Comparison of ENCODE assay signal across 33 cellular contexts in the genomic region with DNA sequence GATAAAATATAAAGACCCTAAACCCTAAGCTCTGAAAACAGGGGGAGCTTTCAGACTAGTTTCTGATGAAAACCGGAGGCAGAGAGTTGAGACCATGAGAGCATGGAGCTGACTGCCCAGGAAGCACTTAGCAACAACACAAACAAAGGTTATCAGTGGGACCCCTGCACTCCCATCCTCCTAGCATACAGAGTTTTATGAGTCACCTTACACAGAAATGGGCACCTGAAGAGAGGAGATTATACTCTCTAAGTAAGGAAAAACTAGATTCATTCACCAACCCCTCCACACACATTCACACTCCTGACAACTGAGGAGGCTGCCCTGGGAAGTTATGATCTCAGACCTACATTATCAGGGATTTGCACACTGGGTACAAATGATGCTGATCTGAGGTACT.
"Had no signal": no experiment of that assay in that cellular context is flagged by ENCODE, and none has a peak within 500 bp of the region (broad histone marks: within the 10 kb centered on the region; RNA-seq: fewer than 3 reads in every experiment).

No MANE protein-coding gene starts in this region.

- H3K4me1 ChIP-seq: breast epithelium, esophagus squamous epithelium had no signal

- H3K36me3 ChIP-seq: breast epithelium, cardiac muscle cell, esophagus squamous epithelium had no signal

- H3K4me1 Mint-ChIP-seq: activated CD4-positive, alpha-beta T cell treated with anti-CD3 and anti-CD28 coated beads for 36 hours; activated CD4-positive, alpha-beta T cell treated with anti-CD3 and anti-CD28 coated beads, Interleukin-2, amount 10 ng/mL, durations not matched to agents 24 days and 14 days; activated CD8-positive, alpha-beta memory T cell treated with anti-CD3 and anti-CD28 coated beads, Interleukin-2, amount 10 ng/mL, durations not matched to agents 7 days and 5 days had no signal

- H3K4me3 Mint-ChIP-seq: activated CD4-positive, alpha-beta memory T cell treated with anti-CD3 and anti-CD28 coated beads for 36 hours; activated CD4-positive, alpha-beta T cell treated with anti-CD3 and anti-CD28 coated beads for 36 hours; activated CD4-positive, alpha-beta T cell treated with anti-CD3 and anti-CD28 coated beads, Interleukin-2, amount 10 ng/mL, durations not matched to agents 24 days and 14 days; activated CD8-positive, alpha-beta memory T cell treated with anti-CD3 and anti-CD28 coated beads, Interleukin-2, amount 10 ng/mL, durations not matched to agents 7 days and 5 days; activated CD8-positive, alpha-beta T cell treated with anti-CD3 and anti-CD28 coated beads, Interleukin-2, amount 10 ng/mL, durations not matched to agents 7 days and 5 days; activated naive CD8-positive, alpha-beta T cell; activated T-helper 1 cell treated with anti-CD3 and anti-CD28 coated beads, Interleukin-12 subunit alpha, Interleukin-12 subunit beta, Interleukin-2, Interleukin-4 antibody, amounts not matched to agents 30 ng/mL and 10 ng/mL and 1 ng/mL, durations not matched to agents 14 hours and 24 hours and 36 hours; brain; effector memory CD8-positive, alpha-beta T cell; T-helper 17 cell; T-helper 2 cell treated with Interferon-gamma antibody and Interleukin-4, amounts not matched to agents 5 μg/mL and 100 μg/mL, for 36 hours had no signal

- H3K27me3 ChIP-seq: breast epithelium, cardiac muscle cell, esophagus squamous epithelium had no signal

- DNase-seq: activated CD4-positive, alpha-beta memory T cell treated with anti-CD3 and anti-CD28 coated beads for 36 hours; activated CD4-positive, alpha-beta T cell treated with anti-CD3 and anti-CD28 coated beads for 36 hours; activated CD4-positive, alpha-beta T cell treated with anti-CD3 and anti-CD28 coated beads, Interleukin-2, amount 10 ng/mL, durations not matched to agents 24 days and 14 days; activated CD4-positive, CD25-positive, alpha-beta regulatory T cell; activated CD4-positive, CD25-positive, alpha-beta regulatory T cell treated with anti-CD3 and anti-CD28 coated beads, Interleukin-2, amount 50 U/mL, for 72 hours; activated CD8-positive, alpha-beta memory T cell treated with anti-CD3 and anti-CD28 coated beads, Interleukin-2, amount 10 ng/mL, durations not matched to agents 7 days and 5 days; activated CD8-positive, alpha-beta memory T cell treated with anti-CD3 and anti-CD28 coated beads, Interleukin-2, amount 50 U/mL, for 4 hours; activated CD8-positive, alpha-beta T cell treated with anti-CD3 and anti-CD28 coated beads, Interleukin-2, amount 10 ng/mL, durations not matched to agents 7 days and 5 days; activated gamma-delta T cell treated with Interleukin-2 at 50 U/mL for 16 hours; activated naive CD4-positive, alpha-beta T cell treated with anti-CD3 and anti-CD28 coated beads, Interleukin-2, amount 50 U/mL, for 16 hours; activated naive CD4-positive, alpha-beta T cell treated with Interleukin-2 at 50 U/mL for 16 hours; activated T-cell treated with anti-CD3 and anti-CD28 coated beads, Interleukin-2, amount 50 U/mL, for 1 hour; activated T-cell treated with anti-CD3 and anti-CD28 coated beads, Interleukin-2, amount 50 U/mL, for 48 hours; amygdala; aorta; central memory CD4-positive, alpha-beta T cell; cerebellar nuclear complex; dermis blood vessel endothelial cell; effector CD4-positive, alpha-beta T cell; effector memory CD8-positive, alpha-beta T cell; esophagus squamous epithelium; head of caudate nucleus; T-helper 1 cell; T-helper 17 cell; T1000 had no signal

- H3K27ac ChIP-seq: breast epithelium, cardiac muscle cell, coronary artery, epithelial cell of prostate, esophagus squamous epithelium had no signal

- H3K4me3 ChIP-seq: breast epithelium, cardiac muscle cell, coronary artery, esophagus squamous epithelium had no signal

- H3K27me3 Mint-ChIP-seq: activated CD4-positive, alpha-beta memory T cell treated with anti-CD3 and anti-CD28 coated beads for 36 hours; activated CD4-positive, alpha-beta T cell treated with anti-CD3 and anti-CD28 coated beads for 36 hours; activated CD4-positive, alpha-beta T cell treated with anti-CD3 and anti-CD28 coated beads, Interleukin-2, amount 10 ng/mL, durations not matched to agents 24 days and 14 days; activated CD8-positive, alpha-beta memory T cell treated with anti-CD3 and anti-CD28 coated beads, Interleukin-2, amount 10 ng/mL, durations not matched to agents 7 days and 5 days; activated naive CD8-positive, alpha-beta T cell; effector memory CD8-positive, alpha-beta T cell; T-helper 17 cell had no signal

- H3K36me3 Mint-ChIP-seq: brain had no signal

- H3K9me3 ChIP-seq: breast epithelium, esophagus squamous epithelium had no signal

- H3K27ac Mint-ChIP-seq: activated CD4-positive, alpha-beta memory T cell treated with anti-CD3 and anti-CD28 coated beads for 36 hours; activated CD4-positive, alpha-beta T cell treated with anti-CD3 and anti-CD28 coated beads for 36 hours; activated CD4-positive, alpha-beta T cell treated with anti-CD3 and anti-CD28 coated beads, Interleukin-2, amount 10 ng/mL, durations not matched to agents 24 days and 14 days; activated CD8-positive, alpha-beta memory T cell treated with anti-CD3 and anti-CD28 coated beads, Interleukin-2, amount 10 ng/mL, durations not matched to agents 7 days and 5 days; activated CD8-positive, alpha-beta T cell treated with anti-CD3 and anti-CD28 coated beads, Interleukin-2, amount 10 ng/mL, durations not matched to agents 7 days and 5 days; activated naive CD8-positive, alpha-beta T cell; activated T-helper 1 cell treated with anti-CD3 and anti-CD28 coated beads, Interleukin-12 subunit alpha, Interleukin-12 subunit beta, Interleukin-2, Interleukin-4 antibody, amounts not matched to agents 30 ng/mL and 10 ng/mL and 1 ng/mL, durations not matched to agents 14 hours and 24 hours and 36 hours; brain; effector memory CD8-positive, alpha-beta T cell; T-helper 17 cell; T-helper 2 cell treated with Interferon-gamma antibody and Interleukin-4, amounts not matched to agents 5 μg/mL and 100 μg/mL, for 36 hours had no signal

- H3K9me3 Mint-ChIP-seq: activated CD4-positive, alpha-beta memory T cell treated with anti-CD3 and anti-CD28 coated beads for 36 hours; activated CD4-positive, alpha-beta T cell treated with anti-CD3 and anti-CD28 coated beads, Interleukin-2, amount 10 ng/mL, durations not matched to agents 24 days and 14 days; activated T-helper 1 cell treated with anti-CD3 and anti-CD28 coated beads, Interleukin-12 subunit alpha, Interleukin-12 subunit beta, Interleukin-2, Interleukin-4 antibody, amounts not matched to agents 30 ng/mL and 10 ng/mL and 1 ng/mL, durations not matched to agents 14 hours and 24 hours and 36 hours; effector memory CD8-positive, alpha-beta T cell; T-helper 2 cell treated with Interferon-gamma antibody and Interleukin-4, amounts not matched to agents 5 μg/mL and 100 μg/mL, for 36 hours had no signal
